8 cellular contexts compared by ENCODE assay signal in the genomic region with DNA sequence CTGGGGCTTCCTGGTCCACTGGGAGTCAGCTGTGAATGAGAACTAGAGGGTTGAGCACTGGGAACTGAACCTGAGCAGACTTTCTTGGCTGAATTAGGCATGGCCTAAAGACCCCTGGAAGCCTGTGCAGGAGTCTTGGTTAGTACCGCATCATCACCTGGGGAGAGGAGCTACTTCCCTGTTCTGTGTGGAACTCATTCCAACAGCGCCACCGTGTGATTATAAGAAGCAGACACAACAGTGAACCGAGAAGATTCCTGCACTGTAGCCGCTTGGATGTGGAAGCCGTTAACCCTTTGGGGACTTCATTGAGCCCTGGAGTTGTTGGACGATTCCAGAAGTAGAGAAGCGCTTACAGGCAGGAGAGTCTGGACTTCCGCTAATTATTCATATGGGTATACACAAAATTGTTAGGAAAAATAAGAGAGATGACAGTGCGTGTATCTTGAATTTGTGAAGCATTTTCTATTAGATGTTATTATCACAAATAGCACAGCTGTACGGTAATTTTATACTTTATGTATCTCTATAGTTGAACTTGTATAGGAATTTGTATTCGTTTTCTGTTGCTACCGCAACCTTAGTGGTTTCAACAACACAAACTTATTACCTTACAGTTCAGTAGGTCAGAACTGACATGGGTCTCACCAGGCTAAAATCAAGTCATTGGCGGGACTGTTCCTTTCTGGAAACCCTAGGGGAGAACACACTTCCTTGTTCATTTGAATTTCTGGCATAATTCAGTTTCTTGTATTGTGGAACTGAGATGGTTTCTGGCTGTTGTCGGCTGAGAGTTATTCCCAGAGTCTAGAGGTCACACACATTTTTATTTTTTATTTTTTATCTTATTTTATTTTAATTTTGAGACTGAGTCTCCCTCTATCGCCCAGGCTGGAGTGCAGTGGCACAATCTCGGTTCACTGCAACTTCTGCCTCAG.
A peak's percentile ranks its signal among the peaks of the same experiment; 100 is the strongest.
DNase-seq lines count a peak whose midpoint lies in the region; ATAC-seq, FAIRE-seq and TF ChIP-seq lines count a peak whose summit lies in the region.

No MANE protein-coding gene starts in this region.

- H3K4me3 ChIP-seq in AG09309 (ENCODE audit: control insufficient read depth, low read depth, low read length) (no peak overlapping the region), breast epithelium (no peak overlapping the region)

- H3K27me3 ChIP-seq in breast epithelium = no peaks in the 10 kb centered on the region

- no peak for TF ChIP-seq POLR2A in breast epithelium (IDR thresholded peaks at IDR 0.05)

- intact Hi-C loops in breast epithelium (cut with DNase I; ENCODE audit: low total_unique reads) = no loop called here

- FAIRE-seq in islet of Langerhans (lab: Jason Lieb, UNC) = peak; percentile 33

- H3K27ac ChIP-seq in VCaP (no peak overlapping the region), breast epithelium (no peak overlapping the region)

- no peaks in the 10 kb centered on the region for H3K9me3 ChIP-seq in breast epithelium

- no peaks in the 10 kb centered on the region for H3K4me1 ChIP-seq in breast epithelium

- DNase-seq in AG09309 (ENCODE audit: low read depth) (peak; percentile 41), NCI-H2107 (lab: John Stamatoyannopoulos, UW) (peak; percentile 82), breast epithelium (ENCODE audit: low spot score in 2 of 2) (peak; percentile 49 to 55)
- DNase-seq in stimulated activated CD4-positive, alpha-beta T cell treated with anti-CD3 and anti-CD28 coated beads, Interleukin-1b, Interleukin-23, amount 100 ng/mL, for 24 hours (ENCODE audit: low read depth in 4 of 4, low spot score in 1 of 4) = peak in 3 of 4 experiments; percentile 28 to 35 (median 31)

- H3K36me3 ChIP-seq in breast epithelium = no peaks in the 10 kb centered on the region

- peak; percentile 100 for ATAC-seq in GM18867 (IDR thresholded peaks at IDR 0.05; ENCODE audit: unreplicated experiment)
- peak; percentile 99 for ATAC-seq in HG03064 (IDR thresholded peaks at IDR 0.05; ENCODE audit: low read depth, unreplicated experiment)

- TF ChIP-seq CTCF in AG09309 (IDR thresholded peaks at IDR 0.05; ENCODE audit: control insufficient read depth, insufficient read depth, low read depth, low read length, missing control alignments) = peak; percentile 78
- TF ChIP-seq CTCF in VCaP (conservative IDR thresholded peaks at IDR 0.05) = peak; percentile 90
- TF ChIP-seq CTCF in breast epithelium (IDR thresholded peaks at IDR 0.05) = peak; percentile 63 to 81 (median 74)

Comparison
In these comparisons a context has a peak if more than half of its experiments do, and no peak if none do; other contexts are left out.
1. DNase-seq: peak in every context shown above with its lines; median percentile 82 in NCI-H2107; 52 in breast epithelium; 41 in AG09309; 31 in stimulated activated CD4-positive, alpha-beta T cell treated with anti-CD3 and anti-CD28 coated beads, Interleukin-1b, Interleukin-23, amount 100 ng/mL, for 24 hours.